Comparison of ENCODE assay signal across 24 cellular contexts in the genomic region with DNA sequence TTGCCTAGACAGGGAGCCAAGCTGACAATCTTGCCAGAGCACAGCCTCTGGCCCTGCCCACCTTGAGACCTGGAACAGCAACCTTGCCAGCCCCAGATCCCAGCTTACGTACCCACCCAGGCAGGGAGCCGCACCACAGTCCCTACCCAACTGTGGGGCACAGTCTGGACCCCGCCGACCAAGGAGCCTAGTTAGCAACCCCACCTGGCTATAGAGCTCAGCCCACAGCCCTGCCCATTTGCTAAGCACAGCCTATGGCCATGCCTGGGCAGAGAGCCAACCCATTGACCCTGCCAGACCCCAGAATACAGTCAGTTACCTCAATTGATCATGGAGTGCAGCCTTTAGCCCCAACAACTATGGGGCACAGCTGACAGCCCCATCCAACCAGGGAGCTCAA.
DNase-seq lines count a peak whose midpoint lies in the region; ATAC-seq and TF ChIP-seq lines count a peak whose summit lies in the region.
"Had no signal": no experiment of that assay in that cellular context is flagged by ENCODE, and none has a peak within 500 bp of the region (broad histone marks: within the 10 kb centered on the region; RNA-seq: fewer than 3 reads in every experiment).

No MANE protein-coding gene starts in this region.

- H3K14ac ChIP-seq in neuronal stem cell (ENCODE audit: low read length) = peak overlapping the region; percentile 56

- no peak overlapping the region for H2AFZ ChIP-seq in neuronal stem cell (ENCODE audit: low read length)

- H3K27ac ChIP-seq in right cardiac atrium (ENCODE audit: low read length) (no peak overlapping the region), RWPE2 (ENCODE audit: poor library complexity, severe bottlenecking) (no peak overlapping the region), neuronal stem cell (replicated peaks; ENCODE audit: low read length) (no peak overlapping the region), upper lobe of right lung (no peak overlapping the region)
- H3K27ac ChIP-seq: A549, BLaER1, HL-60, RWPE1, SJSA1 had no signal

- H3K79me1 ChIP-seq in neuronal stem cell (ENCODE audit: low read depth, low read length) = no peaks in the 10 kb centered on the region

- no peak overlapping the region for H3K4ac ChIP-seq in neuronal stem cell (ENCODE audit: low read length)

- H3K27me3 ChIP-seq in right cardiac atrium (ENCODE audit: control insufficient read depth, insufficient read depth) (no peaks in the 10 kb centered on the region), RWPE2 (ENCODE audit: insufficient read depth, poor library complexity, severe bottlenecking) (no peaks in the 10 kb centered on the region), neuronal stem cell (ENCODE audit: control insufficient read depth in 3 of 3, insufficient read depth in 3 of 3, low read depth in 1 of 3, low read length in 3 of 3) (no peaks in the 10 kb centered on the region), upper lobe of right lung (no peaks in the 10 kb centered on the region)
- H3K27me3 ChIP-seq: BLaER1, MG63, SJSA1 had no signal

- peak in 2 of 3 donors; percentile 38 to 41 for DNase-seq in right cardiac atrium
- no peak for DNase-seq in cardiac septum (ENCODE audit: low spot score)
- DNase-seq in RWPE2 (ENCODE audit: low spot score) = peak; percentile 31
- DNase-seq in neuronal stem cell (ENCODE audit: low spot score) = no peak
- DNase-seq in upper lobe of right lung = peak; percentile 52
- no peak for DNase-seq in T-helper 2 cell
- no peak for DNase-seq in activated CD8-positive, alpha-beta memory T cell treated with anti-CD3 and anti-CD28 coated beads for 24 hours
- DNase-seq: CD8-positive, alpha-beta memory T cell; DMS79; HFFc6; Kasumi-1; MG63; NCI-H1048; NCI-H1436; NCI-H1930; NCI-H226; NCI-H524 treated with DMSO at 0.1 percent for 48 hours; PC-3 had no signal

- H3K36me3 ChIP-seq in RWPE2 (ENCODE audit: low read depth) (no peaks in the 10 kb centered on the region), neuronal stem cell (replicated peaks in 1 of 2; ENCODE audit: control insufficient read depth in 2 of 2, insufficient read depth in 2 of 2, low read length in 2 of 2) (no peaks in the 10 kb centered on the region), upper lobe of right lung (no peaks in the 10 kb centered on the region)
- H3K36me3 ChIP-seq: MG63, SJSA1 had no signal

- no peak overlapping the region for H3K4me2 ChIP-seq in neuronal stem cell (ENCODE audit: insufficient read depth, low read length, poor library complexity, severe bottlenecking)
- H3K4me2 ChIP-seq: A549, BLaER1 had no signal

- H3K4me3 ChIP-seq in right cardiac atrium (ENCODE audit: low read length) (no peak overlapping the region), RWPE2 (ENCODE audit: severe bottlenecking) (no peak overlapping the region), neuronal stem cell (ENCODE audit: low read length in 2 of 2) (peak overlapping the region in 1 of 2 donors; percentile 7), upper lobe of right lung (no peak overlapping the region)
- H3K4me3 ChIP-seq: A549, BLaER1, MG63, SJSA1 had no signal

- peak overlapping the region; percentile 46 for H2BK12ac ChIP-seq in neuronal stem cell (ENCODE audit: low read length)

- H3K18ac ChIP-seq in neuronal stem cell (ENCODE audit: low read length) = peak overlapping the region; percentile 87

- peak overlapping the region; percentile 73 for H3K23ac ChIP-seq in neuronal stem cell (ENCODE audit: low read depth, low read length, poor library complexity)

- H2BK120ac ChIP-seq in neuronal stem cell (ENCODE audit: low read depth, low read length) = no peak overlapping the region

- H2BK15ac ChIP-seq in neuronal stem cell (ENCODE audit: low read length) = no peak overlapping the region

- no peak overlapping the region for H4K8ac ChIP-seq in neuronal stem cell (ENCODE audit: low read depth, low read length)

- H4K91ac ChIP-seq in neuronal stem cell (ENCODE audit: low read depth, low read length, poor library complexity) = no peak overlapping the region

- TF ChIP-seq CTCF in RWPE2 (IDR thresholded peaks at IDR 0.05; ENCODE audit: poor library complexity, severe bottlenecking) = no peak
- no peak for TF ChIP-seq CTCF in upper lobe of right lung (IDR thresholded peaks at IDR 0.05)

- H3K9me3 ChIP-seq in right cardiac atrium (ENCODE audit: control insufficient read depth, low read length) (no peaks in the 10 kb centered on the region), RWPE2 (ENCODE audit: severe bottlenecking) (no peaks in the 10 kb centered on the region), neuronal stem cell (replicated peaks in 1 of 2; ENCODE audit: control insufficient read depth in 2 of 2, insufficient read depth in 1 of 2, low read depth in 1 of 2, low read length in 2 of 2) (peaks cover 0 to 2% of the 10 kb centered on the region in 2 donors), upper lobe of right lung (no peaks in the 10 kb centered on the region)
- H3K9me3 ChIP-seq: A549, BLaER1, MG63, SJSA1 had no signal

- no peak overlapping the region for H2AK5ac ChIP-seq in neuronal stem cell (ENCODE audit: low read depth, low read length)

- intact Hi-C loops in right cardiac atrium (cut with DNase I) (no loop called here), cardiac septum (cut with DNase I) (no loop called here), upper lobe of right lung (cut with DNase I) (no loop called here)

- no peaks in the 10 kb centered on the region for H3K4me1 ChIP-seq in right cardiac atrium (ENCODE audit: control insufficient read depth, insufficient read depth, low read length)
- no peaks in the 10 kb centered on the region for H3K4me1 ChIP-seq in RWPE2 (ENCODE audit: insufficient read depth, poor library complexity, severe bottlenecking)
- H3K4me1 ChIP-seq in neuronal stem cell (ENCODE audit: control insufficient read depth in 2 of 2, insufficient read depth in 1 of 2, low read depth in 1 of 2, low read length in 2 of 2) = no peaks in the 10 kb centered on the region
- no peaks in the 10 kb centered on the region for H3K4me1 ChIP-seq in upper lobe of right lung
- H3K4me1 ChIP-seq: A549, BLaER1, SJSA1 had no signal

- H2BK5ac ChIP-seq in neuronal stem cell (ENCODE audit: low read length) = peak overlapping the region; percentile 94

- ATAC-seq in right cardiac atrium = peak in 1 of 2 donors; percentile 16
- no peak for ATAC-seq in RWPE2 (ENCODE audit: low read depth)
- ATAC-seq in upper lobe of right lung = peak; percentile 30
- no peak for ATAC-seq in HG03196 (IDR thresholded peaks at IDR 0.05; ENCODE audit: unreplicated experiment)
- ATAC-seq: A549, PC-3 had no signal

- 97% methylated on average over 4 of the region's 4 CpGs for WGBS in right cardiac atrium
- WGBS in neuronal stem cell (ENCODE audit: extremely low coverage in 2 of 2, insufficient read length in 2 of 2, insufficient replicate concordance in 1 of 2), 2 donors = no CpG with 5 or more reads among the region's 4 CpGs

- no peak overlapping the region for H3K9ac ChIP-seq in neuronal stem cell (ENCODE audit: low read depth, low read length, poor library complexity)
- H3K9ac ChIP-seq: BLaER1 had no signal

Comparison
In these comparisons a context has a peak if more than half of its experiments do, and no peak if none do; other contexts are left out.
1. DNase-seq: peak in right cardiac atrium (2 of 3), RWPE2 (single experiment) and upper lobe of right lung (single experiment); none in cardiac septum (single experiment), neuronal stem cell (single experiment), T-helper 2 cell (0 of 5) and activated CD8-positive, alpha-beta memory T cell treated with anti-CD3 and anti-CD28 coated beads for 24 hours (single experiment).